In the genomic region with DNA sequence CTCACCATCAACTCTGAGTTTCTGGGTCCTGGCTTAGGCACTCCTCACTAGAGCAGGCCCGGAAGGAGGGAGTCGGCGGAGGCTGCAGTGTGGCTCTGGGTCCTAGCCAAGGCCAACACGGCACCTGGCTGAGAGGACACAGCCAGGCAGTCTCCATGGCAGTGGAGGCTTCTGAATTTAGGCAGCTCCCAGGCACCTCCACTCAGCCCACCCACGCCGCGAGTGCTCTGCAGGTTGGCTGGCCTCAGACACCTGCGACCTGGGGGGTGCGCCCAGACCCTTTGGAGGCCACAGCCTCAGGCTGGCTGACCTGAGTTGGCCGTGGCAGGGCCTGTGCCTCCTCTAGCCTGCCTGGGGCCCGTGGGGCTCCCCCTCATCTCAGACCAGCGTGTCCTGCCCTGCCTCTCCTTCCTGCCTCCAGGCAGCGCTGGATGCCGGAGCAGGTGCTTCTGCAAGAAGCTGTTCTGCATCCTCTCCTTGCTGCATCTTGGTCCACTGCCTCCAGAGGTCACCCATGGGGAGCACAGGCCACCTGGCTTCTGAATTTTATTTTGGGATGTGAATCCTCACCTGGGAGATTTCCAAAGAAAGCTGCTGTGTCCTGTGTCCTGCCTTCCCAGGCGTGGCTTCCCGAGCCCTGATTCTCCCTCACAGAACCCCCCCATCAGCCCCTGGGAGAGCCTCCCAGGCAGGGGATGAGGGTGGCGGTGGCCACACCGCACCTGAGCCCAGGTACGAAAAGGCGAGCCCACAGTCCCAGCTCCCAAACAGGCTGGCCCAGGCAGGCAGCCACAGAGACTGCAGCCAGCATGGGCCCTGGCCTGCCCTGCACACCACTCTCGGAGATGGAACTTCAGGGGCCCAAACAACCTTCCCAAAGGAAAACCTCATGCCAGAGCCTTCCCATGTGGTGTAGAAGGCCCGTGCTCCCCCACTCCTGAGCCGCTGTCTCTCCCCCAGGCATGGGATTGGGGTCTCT, we compare ENCODE assay signal across 23 cellular contexts. TPM values are rescaled to one million over a fixed set of nuclear protein-coding genes. Genes with fewer than 3 reads are reported as not detected.
A peak's percentile ranks its signal among the peaks of the same experiment; 100 is the strongest.
DNase-seq lines count a peak whose midpoint lies in the region; ATAC-seq and TF ChIP-seq lines count a peak whose summit lies in the region.
"Had no signal": no experiment of that assay in that cellular context is flagged by ENCODE, and none has a peak within 500 bp of the region (broad histone marks: within the 10 kb centered on the region; RNA-seq: fewer than 3 reads in every experiment).

No MANE protein-coding gene starts in this region.

- no peaks in the 10 kb centered on the region for H3K27me3 Mint-ChIP-seq in activated T-cell treated with anti-CD3 and anti-CD28 coated beads, Interleukin-2, amount 50 U/mL, for 72 hours (ENCODE audit: low read depth)
- H3K27me3 Mint-ChIP-seq: activated CD4-positive, alpha-beta memory T cell treated with anti-CD3 and anti-CD28 coated beads for 36 hours; activated naive CD8-positive, alpha-beta T cell treated with anti-CD3 and anti-CD28 coated beads for 36 hours had no signal

- H3K36me3 Mint-ChIP-seq in activated T-cell treated with anti-CD3 and anti-CD28 coated beads, Interleukin-2, amount 50 U/mL, for 72 hours (ENCODE audit: insufficient read depth in 2 of 2), result no peaks in the 10 kb centered on the region
- H3K36me3 Mint-ChIP-seq: activated CD4-positive, alpha-beta memory T cell treated with anti-CD3 and anti-CD28 coated beads for 36 hours; activated naive CD8-positive, alpha-beta T cell treated with anti-CD3 and anti-CD28 coated beads for 36 hours; memory B cell had no signal

- DNase-seq in left ventricle myocardium superior (peak; percentile 15), left ventricle myocardium inferior (no peak), NCI-H345 (lab: John Stamatoyannopoulos, UW) (peak; percentile 48), cerebellum (ENCODE audit: low spot score) (peak; percentile 52), psoas muscle (peak; percentile 13 to 35), GM10266 (ENCODE audit: extremely low spot score) (no peak), thyroid gland (no peak)
- no peak for DNase-seq in activated T-cell treated with anti-CD3 and anti-CD28 coated beads, Interleukin-2, amount 50 U/mL, for 72 hours
- DNase-seq: activated CD4-positive, alpha-beta memory T cell treated with anti-CD3 and anti-CD28 coated beads for 36 hours; activated CD8-positive, alpha-beta memory T cell treated with anti-CD3 and anti-CD28 coated beads, Interleukin-2, amount 50 U/mL, for 48 hours; activated naive CD8-positive, alpha-beta T cell treated with anti-CD3 and anti-CD28 coated beads for 36 hours; H7; left cardiac atrium; NCI-H526 treated with DMSO at 0.1 percent for 48 hours; T1000; trophoblast cell had no signal

- H3K27ac ChIP-seq in left ventricle myocardium inferior (replicated peaks), result no peak overlapping the region
- H3K27ac ChIP-seq in psoas muscle, result no peak overlapping the region
- H3K27ac ChIP-seq in thyroid gland, result no peak overlapping the region
- H3K27ac ChIP-seq: ascending aorta, HL-60 had no signal

- H3K9me3 ChIP-seq in left ventricle myocardium inferior (replicated peaks) (no peaks in the 10 kb centered on the region), psoas muscle (no peaks in the 10 kb centered on the region), thyroid gland (no peaks in the 10 kb centered on the region)
- H3K9me3 ChIP-seq: ascending aorta had no signal

- WGBS in psoas muscle, 3 donors, result 70 to 83% (median 80%) methylated on average over 23 of the region's 23 CpGs
- WGBS in thyroid gland, 2 donors, result 62 to 88% methylated on average over 10 to 19 of the region's 23 CpGs

- H3K4me1 ChIP-seq in left ventricle myocardium inferior (no peaks in the 10 kb centered on the region), psoas muscle (no peaks in the 10 kb centered on the region), thyroid gland (no peaks in the 10 kb centered on the region)
- H3K4me1 ChIP-seq: ascending aorta had no signal

- no peak overlapping the region for H3K4me3 Mint-ChIP-seq in activated T-cell treated with anti-CD3 and anti-CD28 coated beads, Interleukin-2, amount 50 U/mL, for 72 hours
- H3K4me3 Mint-ChIP-seq: activated CD4-positive, alpha-beta memory T cell treated with anti-CD3 and anti-CD28 coated beads for 36 hours; activated naive CD8-positive, alpha-beta T cell treated with anti-CD3 and anti-CD28 coated beads for 36 hours; central memory CD8-positive, alpha-beta T cell; memory B cell had no signal

- H3K9me3 Mint-ChIP-seq in activated T-cell treated with anti-CD3 and anti-CD28 coated beads, Interleukin-2, amount 50 U/mL, for 72 hours, result no peaks in the 10 kb centered on the region
- H3K9me3 Mint-ChIP-seq: activated CD4-positive, alpha-beta memory T cell treated with anti-CD3 and anti-CD28 coated beads for 36 hours; activated naive CD8-positive, alpha-beta T cell treated with anti-CD3 and anti-CD28 coated beads for 36 hours; central memory CD8-positive, alpha-beta T cell; memory B cell had no signal

- no peak for TF ChIP-seq POLR2A in thyroid gland (IDR thresholded peaks at IDR 0.05)

- H3K4me3 ChIP-seq in left ventricle myocardium inferior (no peak overlapping the region), psoas muscle (no peak overlapping the region), thyroid gland (replicated peaks in 1 of 3) (no peak overlapping the region)
- H3K4me3 ChIP-seq: ascending aorta had no signal

- intact Hi-C loops in left ventricle myocardium superior (cut with micrococcal nuclease), result no loop called here
- intact Hi-C loops in left ventricle myocardium inferior (cut with micrococcal nuclease), result no loop called here
- intact Hi-C loops in psoas muscle (cut with DNase I), result no loop called here
- intact Hi-C loops in thyroid gland (cut with DNase I), result no loop called here

- ATAC-seq in left ventricle myocardium superior (no peak), psoas muscle (no peak)
- ATAC-seq in activated T-cell treated with anti-CD3 and anti-CD28 coated beads, Interleukin-2, amount 50 U/mL, for 72 hours (replicated peaks in 1 of 2), result no peak

- H3K27me3 ChIP-seq in left ventricle myocardium inferior (ENCODE audit: low read depth) (peaks cover 94% of the 10 kb centered on the region), psoas muscle (ENCODE audit: insufficient read depth in 3 of 3, low read length in 2 of 3) (peaks cover 0 to 7% (median 0%) of the 10 kb centered on the region in 3 donors), thyroid gland (no peaks in the 10 kb centered on the region)
- H3K27me3 ChIP-seq: ascending aorta had no signal

- no peak overlapping the region for H3K27ac Mint-ChIP-seq in activated T-cell treated with anti-CD3 and anti-CD28 coated beads, Interleukin-2, amount 50 U/mL, for 72 hours
- H3K27ac Mint-ChIP-seq: activated CD4-positive, alpha-beta memory T cell treated with anti-CD3 and anti-CD28 coated beads for 36 hours; activated naive CD8-positive, alpha-beta T cell treated with anti-CD3 and anti-CD28 coated beads for 36 hours; memory B cell had no signal

- TF ChIP-seq CTCF in left ventricle myocardium inferior (IDR thresholded peaks at IDR 0.05; ENCODE audit: borderline replicate concordance) (no peak), psoas muscle (IDR thresholded peaks at IDR 0.05) (no peak), GM10266 (IDR thresholded peaks at IDR 0.05; ENCODE audit: control insufficient read depth, insufficient read depth, low read depth, missing control alignments) (no peak), thyroid gland (IDR thresholded peaks at IDR 0.05) (no peak)

- no peaks in the 10 kb centered on the region for H3K36me3 ChIP-seq in left ventricle myocardium inferior
- no peaks in the 10 kb centered on the region for H3K36me3 ChIP-seq in psoas muscle (ENCODE audit: insufficient read depth in 1 of 2, low read depth in 1 of 2)
- no peaks in the 10 kb centered on the region for H3K36me3 ChIP-seq in thyroid gland
- H3K36me3 ChIP-seq: ascending aorta had no signal

- no peaks in the 10 kb centered on the region for H3K4me1 Mint-ChIP-seq in activated T-cell treated with anti-CD3 and anti-CD28 coated beads, Interleukin-2, amount 50 U/mL, for 72 hours (ENCODE audit: low read depth)
- H3K4me1 Mint-ChIP-seq: activated naive CD8-positive, alpha-beta T cell treated with anti-CD3 and anti-CD28 coated beads for 36 hours; central memory CD8-positive, alpha-beta T cell; memory B cell had no signal

RNA-seq across cellular contexts. Expression of a gene that starts 23.4 kb away (rescaled TPM):
- total RNA-seq in left ventricle myocardium superior, result not detected
- total RNA-seq in left ventricle myocardium inferior, result not detected
- not detected for total RNA-seq in cerebellum
- not detected for total RNA-seq in psoas muscle
- polyA plus RNA-seq in psoas muscle, result not detected
- total RNA-seq in activated T-cell treated with anti-CD3 and anti-CD28 coated beads, Interleukin-2, amount 50 U/mL, for 72 hours, result not detected
- total RNA-seq in thyroid gland, result not detected
- total RNA-seq: activated CD4-positive, alpha-beta memory T cell treated with anti-CD3 and anti-CD28 coated beads for 36 hours; activated naive CD8-positive, alpha-beta T cell treated with anti-CD3 and anti-CD28 coated beads for 36 hours; ascending aorta; H7; left cardiac atrium; LHCN-M2; pulmonary artery endothelial cell; skeletal muscle tissue had no signal

RNA-seq across cellular contexts. Expression of a gene that starts 32.4 kb away (rescaled TPM):
- total RNA-seq in left ventricle myocardium superior, result not detected
- not detected for total RNA-seq in left ventricle myocardium inferior
- not detected for total RNA-seq in cerebellum
- not detected for total RNA-seq in psoas muscle
- not detected for polyA plus RNA-seq in psoas muscle
- not detected for total RNA-seq in activated T-cell treated with anti-CD3 and anti-CD28 coated beads, Interleukin-2, amount 50 U/mL, for 72 hours
- total RNA-seq in thyroid gland, result under 1 TPM in 1 of 4 donors, not detected in 3; 0.13 TPM
- total RNA-seq: activated CD4-positive, alpha-beta memory T cell treated with anti-CD3 and anti-CD28 coated beads for 36 hours; activated naive CD8-positive, alpha-beta T cell treated with anti-CD3 and anti-CD28 coated beads for 36 hours; ascending aorta; H7; left cardiac atrium; LHCN-M2; pulmonary artery endothelial cell; skeletal muscle tissue had no signal

Comparison
In these comparisons a context has a peak if more than half of its experiments do, and no peak if none do; other contexts are left out.
1. DNase-seq: peak in left ventricle myocardium superior (single experiment), NCI-H345 (single experiment), cerebellum (single experiment) and psoas muscle (2 of 2); none in left ventricle myocardium inferior (single experiment), GM10266 (single experiment), activated T-cell treated with anti-CD3 and anti-CD28 coated beads, Interleukin-2, amount 50 U/mL, for 72 hours (0 of 2) and thyroid gland (0 of 2).